ENCODE assay signal across 16 cellular contexts in genomic region chr7:133024604-133025003, GRCh38. TPM values are rescaled to one million over a fixed set of nuclear protein-coding genes. Genes with fewer than 3 reads are reported as not detected.
A peak's percentile ranks its signal among the peaks of the same experiment; 100 is the strongest.
DNase-seq lines count a peak whose midpoint lies in the region; ATAC-seq and TF ChIP-seq lines count a peak whose summit lies in the region.
"Had no signal": no experiment of that assay in that cellular context is flagged by ENCODE, and none has a peak within 500 bp of the region (broad histone marks: within the 10 kb centered on the region; RNA-seq: fewer than 3 reads in every experiment).

No MANE protein-coding gene starts in this region.

- DNase-seq in DMS79 (lab: John Stamatoyannopoulos, UW) (peak; percentile 77), SK-N-DZ (ENCODE audit: low spot score) (peak; percentile 8), fibroblast of gingiva (ENCODE audit: low read depth) (peak; percentile 30), psoas muscle (no peak), AML-193 (lab: John Stamatoyannopoulos, UW) (no peak)
- no peak for DNase-seq in stimulated activated CD4-positive, alpha-beta T cell treated with anti-CD3 and anti-CD28 coated beads, Interleukin-15, amount 100 ng/mL, for 24 hours
- DNase-seq: CD4-positive, CD25-positive, alpha-beta regulatory T cell; COR-L47; GDM1; NCI-H1694; NCI-H2081; NCI-H526; OCI-M1 had no signal

- intact Hi-C loops in psoas muscle (cut with DNase I): no loop called here

- H3K36me3 ChIP-seq in psoas muscle (ENCODE audit: insufficient read depth in 1 of 2, low read depth in 1 of 2): peaks cover 0 to 5% of the 10 kb centered on the region in 2 donors

- no peak overlapping the region for H3K4me3 ChIP-seq in psoas muscle
- H3K4me3 ChIP-seq: A549 had no signal

- peaks cover 9% of the 10 kb centered on the region for H3K9me3 ChIP-seq in psoas muscle
- H3K9me3 ChIP-seq: A549 had no signal

- peaks cover 11% of the 10 kb centered on the region for H3K4me1 ChIP-seq in psoas muscle
- H3K4me1 ChIP-seq: A549 had no signal

- 67 to 79% (median 70%) methylated on average over 5 of the region's 5 CpGs for WGBS in psoas muscle, 3 donors

- peak overlapping the region; percentile 25 for H3K27ac ChIP-seq in psoas muscle
- H3K27ac ChIP-seq: A549 had no signal

- no peak for TF ChIP-seq CTCF in psoas muscle (IDR thresholded peaks at IDR 0.05)

- H3K27me3 ChIP-seq in psoas muscle (ENCODE audit: insufficient read depth in 3 of 3, low read length in 2 of 3): no peaks in the 10 kb centered on the region

- ATAC-seq in psoas muscle: no peak
- no peak for ATAC-seq in HG03457 (IDR thresholded peaks at IDR 0.05; ENCODE audit: unreplicated experiment)
- ATAC-seq: A549, Right ventricle myocardium inferior had no signal

RNA-seq across cellular contexts. Expression of gene CHCHD3, which starts 57.3 kb away (rescaled TPM):
- 143 and 158 TPM in 2 replicates for polyA plus RNA-seq in SK-N-DZ (2014; cell fraction: cytosol; rRNA removed)
- 71.3 and 75.7 TPM in 2 replicates for polyA plus RNA-seq in SK-N-DZ (2014; cell fraction: nucleus; rRNA removed)
- total RNA-seq in psoas muscle: 100 to 1,000 TPM; 129 to 184 (median 135) TPM
- 100 to 1,000 TPM; 185 to 206 (median 188) TPM for polyA plus RNA-seq in psoas muscle

Comparison
In these comparisons a context has a peak if more than half of its experiments do, and no peak if none do; other contexts are left out.
1. DNase-seq: peak in DMS79 (single experiment), SK-N-DZ (single experiment) and fibroblast of gingiva (single experiment); none in psoas muscle (0 of 2), AML-193 (0 of 2) and stimulated activated CD4-positive, alpha-beta T cell treated with anti-CD3 and anti-CD28 coated beads, Interleukin-15, amount 100 ng/mL, for 24 hours (single experiment).